Comparison of ENCODE assay signal across 9 cellular contexts in genomic region chr20:33686984-33687366, GRCh38. TPM values are rescaled to one million over a fixed set of nuclear protein-coding genes. Genes with fewer than 3 reads are reported as not detected.
A peak's percentile ranks its signal among the peaks of the same experiment; 100 is the strongest.
DNase-seq lines count a peak whose midpoint lies in the region; ATAC-seq and TF ChIP-seq lines count a peak whose summit lies in the region.
"Had no signal": no experiment of that assay in that cellular context is flagged by ENCODE, and none has a peak within 500 bp of the region (broad histone marks: within the 10 kb centered on the region; RNA-seq: fewer than 3 reads in every experiment).

No MANE protein-coding gene starts in this region.

- peak overlapping the region; percentile 82 for H3K27ac Mint-ChIP-seq in activated T-helper 1 cell treated with anti-CD3 and anti-CD28 coated beads, Interleukin-12 subunit alpha, Interleukin-12 subunit beta, Interleukin-2, Interleukin-4 antibody, amounts not matched to agents 30 ng/mL and 10 ng/mL and 1 ng/mL, durations not matched to agents 14 hours and 24 hours and 36 hours
- peak overlapping the region; percentile 76 to 95 (median 88) for H3K27ac Mint-ChIP-seq in immature natural killer cell

- TF ChIP-seq CTCF in testis (IDR thresholded peaks at IDR 0.05): no peak
- no peak for TF ChIP-seq CTCF in GM10266 (IDR thresholded peaks at IDR 0.05; ENCODE audit: control insufficient read depth, insufficient read depth, low read depth, missing control alignments)
- no peak for TF ChIP-seq CTCF in mucosa of descending colon (IDR thresholded peaks at IDR 0.05)

- H3K36me3 ChIP-seq in testis (ENCODE audit: low read depth, missing control alignments) (no peaks in the 10 kb centered on the region), mucosa of descending colon (ENCODE audit: low read depth) (no peaks in the 10 kb centered on the region)

- no peak for ATAC-seq in activated T-cell treated with anti-CD3 and anti-CD28 coated beads, Interleukin-2, amount 50 U/mL, for 4 hours
- ATAC-seq in mucosa of descending colon: no peak

- intact Hi-C loops in activated T-helper 1 cell treated with anti-CD3 and anti-CD28 coated beads, Interleukin-12 subunit alpha, Interleukin-12 subunit beta, Interleukin-2, Interleukin-4 antibody, amounts not matched to agents 30 ng/mL and 10 ng/mL and 1 ng/mL, durations not matched to agents 14 hours and 24 hours and 36 hours (cut with micrococcal nuclease): loop anchor here (1.0 to 5.0 kb wide), 7 partner anchors 21 to 423 kb away; partner anchors contain the start of genes ACTL10, CHMP4B, PXMP4 and RALY
- intact Hi-C loops in testis (cut with DNase I; ENCODE audit: low total_unique reads): no loop called here
- intact Hi-C loops in mucosa of descending colon (cut with DNase I, micrococcal nuclease): no loop called here

- H3K4me3 ChIP-seq in testis: peak overlapping the region; percentile 47 to 57
- H3K4me3 ChIP-seq in mucosa of descending colon: no peak overlapping the region

- peak overlapping the region; percentile 79 for H3K4me3 Mint-ChIP-seq in activated T-cell treated with anti-CD3 and anti-CD28 coated beads, Interleukin-2, amount 50 U/mL, for 4 hours
- peak overlapping the region; percentile 78 for H3K4me3 Mint-ChIP-seq in activated T-helper 1 cell treated with anti-CD3 and anti-CD28 coated beads, Interleukin-12 subunit alpha, Interleukin-12 subunit beta, Interleukin-2, Interleukin-4 antibody, amounts not matched to agents 30 ng/mL and 10 ng/mL and 1 ng/mL, durations not matched to agents 14 hours and 24 hours and 36 hours
- H3K4me3 Mint-ChIP-seq in immature natural killer cell: peak overlapping the region; percentile 79 to 91 (median 86)

- peaks cover 41% of the 10 kb centered on the region for H3K4me1 Mint-ChIP-seq in activated T-cell treated with anti-CD3 and anti-CD28 coated beads, Interleukin-2, amount 50 U/mL, for 4 hours (ENCODE audit: low read depth)
- peaks cover 69% of the 10 kb centered on the region for H3K4me1 Mint-ChIP-seq in activated T-helper 1 cell treated with anti-CD3 and anti-CD28 coated beads, Interleukin-12 subunit alpha, Interleukin-12 subunit beta, Interleukin-2, Interleukin-4 antibody, amounts not matched to agents 30 ng/mL and 10 ng/mL and 1 ng/mL, durations not matched to agents 14 hours and 24 hours and 36 hours (ENCODE audit: low read depth)
- peaks cover 30 to 35% of the 10 kb centered on the region in 2 donors for H3K4me1 Mint-ChIP-seq in immature natural killer cell

- no peak for TF ChIP-seq POLR2A in testis (IDR thresholded peaks at IDR 0.05)

- WGBS in testis, 2 donors: 52 to 71% methylated on average over 11 to 14 of the region's 14 CpGs

- H3K9me3 ChIP-seq in testis: no peaks in the 10 kb centered on the region
- no peaks in the 10 kb centered on the region for H3K9me3 ChIP-seq in mucosa of descending colon

- no peaks in the 10 kb centered on the region for H3K9me3 Mint-ChIP-seq in activated T-cell treated with anti-CD3 and anti-CD28 coated beads, Interleukin-2, amount 50 U/mL, for 4 hours
- no peaks in the 10 kb centered on the region for H3K9me3 Mint-ChIP-seq in activated T-helper 1 cell treated with anti-CD3 and anti-CD28 coated beads, Interleukin-12 subunit alpha, Interleukin-12 subunit beta, Interleukin-2, Interleukin-4 antibody, amounts not matched to agents 30 ng/mL and 10 ng/mL and 1 ng/mL, durations not matched to agents 14 hours and 24 hours and 36 hours
- no peaks in the 10 kb centered on the region for H3K9me3 Mint-ChIP-seq in immature natural killer cell

- no peaks in the 10 kb centered on the region for H3K36me3 Mint-ChIP-seq in activated T-cell treated with anti-CD3 and anti-CD28 coated beads, Interleukin-2, amount 50 U/mL, for 4 hours (ENCODE audit: insufficient read depth)
- peaks cover 4% of the 10 kb centered on the region for H3K36me3 Mint-ChIP-seq in activated T-helper 1 cell treated with anti-CD3 and anti-CD28 coated beads, Interleukin-12 subunit alpha, Interleukin-12 subunit beta, Interleukin-2, Interleukin-4 antibody, amounts not matched to agents 30 ng/mL and 10 ng/mL and 1 ng/mL, durations not matched to agents 14 hours and 24 hours and 36 hours (ENCODE audit: low read depth)
- no peaks in the 10 kb centered on the region for H3K36me3 Mint-ChIP-seq in immature natural killer cell

- H3K27me3 Mint-ChIP-seq in activated T-cell treated with anti-CD3 and anti-CD28 coated beads, Interleukin-2, amount 50 U/mL, for 4 hours (ENCODE audit: low read depth): no peaks in the 10 kb centered on the region
- H3K27me3 Mint-ChIP-seq in activated T-helper 1 cell treated with anti-CD3 and anti-CD28 coated beads, Interleukin-12 subunit alpha, Interleukin-12 subunit beta, Interleukin-2, Interleukin-4 antibody, amounts not matched to agents 30 ng/mL and 10 ng/mL and 1 ng/mL, durations not matched to agents 14 hours and 24 hours and 36 hours (ENCODE audit: insufficient read depth): no peaks in the 10 kb centered on the region
- H3K27me3 Mint-ChIP-seq in immature natural killer cell (ENCODE audit: low read depth in 3 of 3): peaks cover 0 to 2% (median 0%) of the 10 kb centered on the region in 3 donors

- no peak for DNase-seq in activated T-cell treated with anti-CD3 and anti-CD28 coated beads, Interleukin-2, amount 50 U/mL, for 4 hours
- DNase-seq in activated T-cell treated with anti-CD3 and anti-CD28 coated beads, Interleukin-2, amount 50 U/mL, for 1 hour: no peak
- no peak for DNase-seq in activated T-helper 1 cell treated with anti-CD3 and anti-CD28 coated beads, Interleukin-12 subunit alpha, Interleukin-12 subunit beta, Interleukin-2, Interleukin-4 antibody, amounts not matched to agents 30 ng/mL and 10 ng/mL and 1 ng/mL, durations not matched to agents 14 hours and 24 hours and 36 hours (ENCODE audit: low spot score)
- DNase-seq in immature natural killer cell: no peak
- DNase-seq in testis: no peak
- DNase-seq in GM10266 (ENCODE audit: extremely low spot score): no peak
- no peak for DNase-seq in H4 (ENCODE audit: low spot score)
- no peak for DNase-seq in mucosa of descending colon

- H3K27me3 ChIP-seq in testis: no peaks in the 10 kb centered on the region

- H3K4me1 ChIP-seq in testis: peaks cover 7% of the 10 kb centered on the region
- peaks cover 13% of the 10 kb centered on the region for H3K4me1 ChIP-seq in mucosa of descending colon (ENCODE audit: low read depth)

- no peak overlapping the region for H3K27ac ChIP-seq in testis

RNA-seq across cellular contexts. Expression of gene E2F1, which starts 0.8 kb away (rescaled TPM):
- 10 to 100 TPM; 57.5 to 60.2 (median 57.6) TPM for total RNA-seq in activated T-cell treated with anti-CD3 and anti-CD28 coated beads, Interleukin-2, amount 50 U/mL, for 4 hours
- total RNA-seq in activated T-helper 1 cell treated with anti-CD3 and anti-CD28 coated beads, Interleukin-12 subunit alpha, Interleukin-12 subunit beta, Interleukin-2, Interleukin-4 antibody, amounts not matched to agents 30 ng/mL and 10 ng/mL and 1 ng/mL, durations not matched to agents 14 hours and 24 hours and 36 hours: 77.5 and 80.6 TPM in 2 replicates
- polyA plus RNA-seq in immature natural killer cell: 1 to 10 TPM; 1.5 to 2.5 (median 1.8) TPM
- 10 to 100 TPM; 19.9 to 22.8 TPM for total RNA-seq in testis
- polyA plus RNA-seq in testis (ENCODE audit: insufficient read depth, low read depth, low replicate concordance): 16.9 TPM
- total RNA-seq in H4 (2014; rRNA removed; shearing (Covaris generic)): 15.1 and 17.0 TPM in 2 replicates
- total RNA-seq in mucosa of descending colon: 1 to 10 TPM; 3.6 to 8.2 (median 4.1) TPM

RNA-seq across cellular contexts. Expression of gene NECAB3, which starts 12.7 kb away (rescaled TPM):
- total RNA-seq in activated T-cell treated with anti-CD3 and anti-CD28 coated beads, Interleukin-2, amount 50 U/mL, for 4 hours: 10 to 100 TPM in 1 of 3 donors, 1 to 10 TPM in 2; 8.0 to 11.8 (median 9.7) TPM
- 30.7 and 31.2 TPM in 2 replicates for total RNA-seq in activated T-helper 1 cell treated with anti-CD3 and anti-CD28 coated beads, Interleukin-12 subunit alpha, Interleukin-12 subunit beta, Interleukin-2, Interleukin-4 antibody, amounts not matched to agents 30 ng/mL and 10 ng/mL and 1 ng/mL, durations not matched to agents 14 hours and 24 hours and 36 hours
- polyA plus RNA-seq in immature natural killer cell (1 to 10 TPM; 2.5 to 3.8 (median 2.9) TPM), testis (ENCODE audit: insufficient read depth, low read depth, low replicate concordance) (59.7 TPM)
- total RNA-seq in testis (100 to 1,000 TPM; 106 to 118 TPM), mucosa of descending colon (10 to 100 TPM; 50.7 to 55.7 (median 51.7) TPM)
- 15.8 and 22.5 TPM in 2 replicates for total RNA-seq in H4 (2014; rRNA removed; shearing (Covaris generic))

RNA-seq across cellular contexts. Expression of gene ACTL10, which starts 20.2 kb away (rescaled TPM):
- total RNA-seq in activated T-cell treated with anti-CD3 and anti-CD28 coated beads, Interleukin-2, amount 50 U/mL, for 4 hours: 1 to 10 TPM; 5.0 to 7.6 (median 6.9) TPM
- total RNA-seq in activated T-helper 1 cell treated with anti-CD3 and anti-CD28 coated beads, Interleukin-12 subunit alpha, Interleukin-12 subunit beta, Interleukin-2, Interleukin-4 antibody, amounts not matched to agents 30 ng/mL and 10 ng/mL and 1 ng/mL, durations not matched to agents 14 hours and 24 hours and 36 hours: 3.7 and 4.2 TPM in 2 replicates
- 1 to 10 TPM; 3.4 to 7.0 (median 3.9) TPM for polyA plus RNA-seq in immature natural killer cell
- 10 to 100 TPM; 26.6 to 55.0 TPM for total RNA-seq in testis
- polyA plus RNA-seq in testis (ENCODE audit: insufficient read depth, low read depth, low replicate concordance): 62.1 TPM
- not detected in 2 replicates for total RNA-seq in H4 (2014; rRNA removed; shearing (Covaris generic))
- 1 to 10 TPM; 1.7 to 4.2 (median 2.4) TPM for total RNA-seq in mucosa of descending colon

RNA-seq across cellular contexts. Expression of gene C20orf144, which starts 24.8 kb away (rescaled TPM):
- total RNA-seq in activated T-cell treated with anti-CD3 and anti-CD28 coated beads, Interleukin-2, amount 50 U/mL, for 4 hours: under 1 TPM; 0.11 to 0.38 (median 0.20) TPM
- total RNA-seq in activated T-helper 1 cell treated with anti-CD3 and anti-CD28 coated beads, Interleukin-12 subunit alpha, Interleukin-12 subunit beta, Interleukin-2, Interleukin-4 antibody, amounts not matched to agents 30 ng/mL and 10 ng/mL and 1 ng/mL, durations not matched to agents 14 hours and 24 hours and 36 hours: 0.22 and 0.29 TPM in 2 replicates
- polyA plus RNA-seq in immature natural killer cell: under 1 TPM in 2 of 3 donors, not detected in 1; 0.13 to 0.22 TPM
- 100 to 1,000 TPM in 1 of 2 donors, 10 to 100 TPM in 1; 40.0 to 119 TPM for total RNA-seq in testis
- polyA plus RNA-seq in testis (ENCODE audit: insufficient read depth, low read depth, low replicate concordance): 128 TPM
- total RNA-seq in H4 (2014; rRNA removed; shearing (Covaris generic)): not detected in 2 replicates
- under 1 TPM in 1 of 3 donors, not detected in 2; 0.24 TPM for total RNA-seq in mucosa of descending colon
- total RNA-seq: liver had no signal
- polyA plus RNA-seq: liver had no signal

RNA-seq across cellular contexts. Expression of gene PXMP4, which starts 33.1 kb away (rescaled TPM):
- total RNA-seq in activated T-cell treated with anti-CD3 and anti-CD28 coated beads, Interleukin-2, amount 50 U/mL, for 4 hours: 1 to 10 TPM; 4.2 to 4.9 (median 4.4) TPM
- 7.3 and 7.9 TPM in 2 replicates for total RNA-seq in activated T-helper 1 cell treated with anti-CD3 and anti-CD28 coated beads, Interleukin-12 subunit alpha, Interleukin-12 subunit beta, Interleukin-2, Interleukin-4 antibody, amounts not matched to agents 30 ng/mL and 10 ng/mL and 1 ng/mL, durations not matched to agents 14 hours and 24 hours and 36 hours
- polyA plus RNA-seq in immature natural killer cell: 10 to 100 TPM in 2 of 3 donors, 1 to 10 TPM in 1; 6.8 to 16.6 (median 14.1) TPM
- 1 to 10 TPM; 4.6 to 5.1 TPM for total RNA-seq in testis
- 6.8 TPM for polyA plus RNA-seq in testis (ENCODE audit: insufficient read depth, low read depth, low replicate concordance)
- 2.5 TPM in 2 replicates for total RNA-seq in H4 (2014; rRNA removed; shearing (Covaris generic))
- 10 to 100 TPM; 14.5 to 18.6 (median 18.2) TPM for total RNA-seq in mucosa of descending colon
